ENCODE assay signal across 15 cellular contexts in genomic region chr14:89025581-89026236, GRCh38.
DNase-seq lines count a peak whose midpoint lies in the region; ATAC-seq and TF ChIP-seq lines count a peak whose summit lies in the region.
"Had no signal": no experiment of that assay in that cellular context is flagged by ENCODE, and none has a peak within 500 bp of the region (broad histone marks: within the 10 kb centered on the region; RNA-seq: fewer than 3 reads in every experiment).

No MANE protein-coding gene starts in this region.

- H3K9me3 ChIP-seq in GM23248 (ENCODE audit: low read depth), result no peaks in the 10 kb centered on the region
- H3K9me3 ChIP-seq in naive thymus-derived CD4-positive, alpha-beta T cell (ENCODE audit: control insufficient read depth in 2 of 3, low read length in 3 of 3), result no peaks in the 10 kb centered on the region

- CTCF ChIA-PET in naive thymus-derived CD4-positive, alpha-beta T cell (lab: Charles Lee), result no interaction called here

- H3K9me2 ChIP-seq in GM23248 (ENCODE audit: insufficient read depth), result no peaks in the 10 kb centered on the region

- peaks cover 0 to 7% (median 0%) of the 10 kb centered on the region in 7 donors for H3K4me1 Mint-ChIP-seq in naive thymus-derived CD4-positive, alpha-beta T cell
- H3K4me1 Mint-ChIP-seq in activated T-cell treated with anti-CD3 and anti-CD28 coated beads, Interleukin-2, amount 50 U/mL, for 4 hours (ENCODE audit: low read depth), result peaks cover 6% of the 10 kb centered on the region

- H3K4me3 ChIP-seq in GM23248 (peak overlapping the region; percentile 54), cardiac fibroblast (replicated peaks in 1 of 2; ENCODE audit: low read depth in 2 of 2, low read length in 2 of 2) (no peak overlapping the region)
- H3K4me3 ChIP-seq in naive thymus-derived CD4-positive, alpha-beta T cell (ENCODE audit: low read length), result no peak overlapping the region
- H3K4me3 ChIP-seq: K562, tibial nerve had no signal

- H3K9ac ChIP-seq in GM23248, result peak overlapping the region; percentile 66

- peak overlapping the region; percentile 66 for H3K4me2 ChIP-seq in GM23248 (ENCODE audit: unreplicated experiment)

- peak; percentile 22 for ATAC-seq in naive thymus-derived CD4-positive, alpha-beta T cell
- no peak for ATAC-seq in activated T-cell treated with anti-CD3 and anti-CD28 coated beads, Interleukin-2, amount 50 U/mL, for 4 hours
- ATAC-seq: K562 had no signal

- WGBS in GM23248 (ENCODE audit: low coverage in 1 of 2, low lambda C conversion rate in 2 of 2, missing lambda C conversion rate in 2 of 2), 2 experiments, result 7 to 9% methylated on average over 15 of the region's 15 CpGs

- H3K4me3 Mint-ChIP-seq in naive thymus-derived CD4-positive, alpha-beta T cell, result peak overlapping the region in 3 of 10 donors; percentile 7 to 50 (median 18)
- no peak overlapping the region for H3K4me3 Mint-ChIP-seq in activated T-cell treated with anti-CD3 and anti-CD28 coated beads, Interleukin-2, amount 50 U/mL, for 4 hours

- H2AFZ ChIP-seq in GM23248, result peak overlapping the region; percentile 59

- DNase-seq in AG08395 (ENCODE audit: low spot score) (peak; percentile 76), GM23248 (peak; percentile 91), cardiac fibroblast (ENCODE audit: low read depth in 2 of 2) (peak; percentile 49 to 56), NCI-H1048 (lab: John Stamatoyannopoulos, UW) (no peak)
- no peak for DNase-seq in naive thymus-derived CD4-positive, alpha-beta T cell
- no peak for DNase-seq in activated T-cell treated with anti-CD3 and anti-CD28 coated beads, Interleukin-2, amount 50 U/mL, for 4 hours
- no peak for DNase-seq in central memory CD4-positive, alpha-beta T cell
- DNase-seq in activated effector memory CD4-positive, alpha-beta T cell treated with anti-CD3 and anti-CD28 coated beads, Interleukin-2, amount 50 U/mL, for 16 hours, result no peak
- DNase-seq: activated naive CD8-positive, alpha-beta T cell treated with anti-CD3 and anti-CD28 coated beads, Interleukin-2, amount 10 ng/mL, durations not matched to agents 7 days and 5 days; DND-41; NCI-H748 treated with DMSO at 0.1 percent for 48 hours; SIG-M5 had no signal

- H3K36me3 ChIP-seq in GM23248 (ENCODE audit: low read depth), result no peaks in the 10 kb centered on the region
- H3K36me3 ChIP-seq in naive thymus-derived CD4-positive, alpha-beta T cell (ENCODE audit: control insufficient read depth in 2 of 3, insufficient read depth in 3 of 3, low read length in 3 of 3), result no peaks in the 10 kb centered on the region
- H3K36me3 ChIP-seq: tibial nerve had no signal

- in situ Hi-C loops in GM23248 (cut with MboI), result loop anchor here (10.0 to 25.0 kb wide), 2 partner anchors 387 to 889 kb away; partner anchors contain the start of gene FOXN3

- H3K27me3 ChIP-seq in GM23248 (replicated peaks; ENCODE audit: insufficient read depth), result no peaks in the 10 kb centered on the region
- peaks cover 0 to 15% of the 10 kb centered on the region in 2 donors for H3K27me3 ChIP-seq in naive thymus-derived CD4-positive, alpha-beta T cell (ENCODE audit: control insufficient read depth in 2 of 2, insufficient read depth in 2 of 2, low read length in 2 of 2)

- TF ChIP-seq CTCF in cardiac fibroblast (IDR thresholded peaks at IDR 0.05; ENCODE audit: low read depth, low read length), result no peak

- peaks cover 0 to 4% (median 0%) of the 10 kb centered on the region in 5 donors for H3K36me3 Mint-ChIP-seq in naive thymus-derived CD4-positive, alpha-beta T cell
- H3K36me3 Mint-ChIP-seq in activated T-cell treated with anti-CD3 and anti-CD28 coated beads, Interleukin-2, amount 50 U/mL, for 4 hours (ENCODE audit: insufficient read depth), result no peaks in the 10 kb centered on the region
- H3K36me3 Mint-ChIP-seq: activated naive CD8-positive, alpha-beta T cell treated with anti-CD3 and anti-CD28 coated beads, Interleukin-2, amount 10 ng/mL, durations not matched to agents 7 days and 5 days had no signal

- no peak overlapping the region for H3K27ac Mint-ChIP-seq in naive thymus-derived CD4-positive, alpha-beta T cell
- H3K27ac Mint-ChIP-seq: activated naive CD8-positive, alpha-beta T cell treated with anti-CD3 and anti-CD28 coated beads, Interleukin-2, amount 10 ng/mL, durations not matched to agents 7 days and 5 days had no signal

- H3K9me3 Mint-ChIP-seq in naive thymus-derived CD4-positive, alpha-beta T cell, result peaks cover 0 to 15% (median 2%) of the 10 kb centered on the region in 11 donors
- H3K9me3 Mint-ChIP-seq in activated T-cell treated with anti-CD3 and anti-CD28 coated beads, Interleukin-2, amount 50 U/mL, for 4 hours, result no peaks in the 10 kb centered on the region
- H3K9me3 Mint-ChIP-seq: activated naive CD8-positive, alpha-beta T cell treated with anti-CD3 and anti-CD28 coated beads, Interleukin-2, amount 10 ng/mL, durations not matched to agents 7 days and 5 days had no signal

- H4K20me1 ChIP-seq in GM23248 (ENCODE audit: insufficient read depth), result no peaks in the 10 kb centered on the region

- H3K4me1 ChIP-seq in GM23248 (ENCODE audit: insufficient read depth), result peaks cover 10% of the 10 kb centered on the region; the same call in 1 of the 2 replicates
- H3K4me1 ChIP-seq in naive thymus-derived CD4-positive, alpha-beta T cell (ENCODE audit: control insufficient read depth in 2 of 2, insufficient read depth in 2 of 2, low read length in 2 of 2), result peaks cover 4 to 5% of the 10 kb centered on the region in 2 donors

- POLR2A ChIA-PET in naive thymus-derived CD4-positive, alpha-beta T cell (lab: Charles Lee), result no interaction called here

- peaks cover 65 to 87% (median 73%) of the 10 kb centered on the region in 5 donors for H3K27me3 Mint-ChIP-seq in naive thymus-derived CD4-positive, alpha-beta T cell
- H3K27me3 Mint-ChIP-seq in activated T-cell treated with anti-CD3 and anti-CD28 coated beads, Interleukin-2, amount 50 U/mL, for 4 hours (ENCODE audit: low read depth), result peaks cover 74% of the 10 kb centered on the region

- intact Hi-C loops in naive thymus-derived CD4-positive, alpha-beta T cell (cut with micrococcal nuclease), result loop anchor here (5.0 to 10.0 kb wide), 3 partner anchors 358 to 1209 kb away; no protein-coding TSS in a partner anchor

- H3F3A ChIP-seq in GM23248 (ENCODE audit: insufficient read depth), result peaks cover 22% of the 10 kb centered on the region

- H3K27ac ChIP-seq in GM23248, result peak overlapping the region; percentile 81
- H3K27ac ChIP-seq in naive thymus-derived CD4-positive, alpha-beta T cell (ENCODE audit: low read depth, low read length), result no peak overlapping the region
- H3K27ac ChIP-seq: coronary artery, tibial nerve had no signal

- no peaks in the 10 kb centered on the region for H3K79me2 ChIP-seq in GM23248 (ENCODE audit: insufficient read depth)

Comparison
In these comparisons a context has a peak if more than half of its experiments do, and no peak if none do; other contexts are left out.
1. DNase-seq: peak in AG08395 (single experiment), GM23248 (single experiment) and cardiac fibroblast (2 of 2); none in naive thymus-derived CD4-positive, alpha-beta T cell (0 of 9), activated T-cell treated with anti-CD3 and anti-CD28 coated beads, Interleukin-2, amount 50 U/mL, for 4 hours (single experiment), NCI-H1048 (single experiment), central memory CD4-positive, alpha-beta T cell (single experiment) and activated effector memory CD4-positive, alpha-beta T cell treated with anti-CD3 and anti-CD28 coated beads, Interleukin-2, amount 50 U/mL, for 16 hours (single experiment).